ENCODE assay signal across 9 cellular contexts in the genomic region with DNA sequence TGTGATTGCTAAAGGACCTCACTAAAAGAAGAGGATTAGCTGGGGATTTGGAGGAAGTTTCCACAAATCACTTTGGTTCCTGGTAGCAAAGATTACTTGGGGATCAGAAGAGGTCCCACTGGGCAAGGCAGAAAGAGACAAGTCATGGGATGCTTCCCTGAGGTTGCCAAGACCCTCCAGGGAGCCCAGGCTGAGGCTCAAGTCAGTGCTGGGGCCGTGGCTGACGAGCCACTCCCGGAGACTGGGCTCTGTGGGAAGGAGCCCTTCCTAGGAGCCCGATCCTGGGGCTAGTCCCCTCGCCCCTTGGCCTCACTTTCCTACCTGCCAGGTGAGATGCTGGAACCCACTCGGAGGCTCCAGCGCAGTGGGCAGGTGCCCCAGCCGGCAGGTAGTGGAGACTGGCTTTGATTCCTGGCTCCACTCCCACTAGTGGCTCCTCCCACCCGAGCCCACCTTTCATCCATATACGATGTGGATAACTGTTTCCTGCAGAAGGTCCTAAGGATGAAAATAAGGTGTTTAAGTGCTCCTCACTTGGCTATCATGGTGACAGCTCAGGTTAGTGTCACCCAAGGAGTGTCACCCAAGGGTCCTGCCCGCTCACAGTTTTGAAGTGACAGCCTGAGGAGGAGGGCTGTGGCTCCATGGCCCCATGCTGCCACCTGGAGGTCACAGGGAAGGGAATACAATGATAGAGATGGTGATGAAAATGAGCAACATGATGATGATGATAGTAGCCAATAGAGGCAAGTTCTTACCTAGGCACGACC.
DNase-seq lines count a peak whose midpoint lies in the region; ATAC-seq and TF ChIP-seq lines count a peak whose summit lies in the region.
"Had no signal": no experiment of that assay in that cellular context is flagged by ENCODE, and none has a peak within 500 bp of the region (broad histone marks: within the 10 kb centered on the region; RNA-seq: fewer than 3 reads in every experiment).

No MANE protein-coding gene starts in this region.

- peak overlapping the region; percentile 87 for H4K91ac ChIP-seq in IMR-90 (ENCODE audit: insufficient read depth, low read depth, low read length)

- H4K20me1 ChIP-seq in IMR-90 (ENCODE audit: insufficient read depth, low read length): no peaks in the 10 kb centered on the region
- H4K20me1 ChIP-seq in PC-3 (ENCODE audit: low read length): no peaks in the 10 kb centered on the region
- no peaks in the 10 kb centered on the region for H4K20me1 ChIP-seq in neural progenitor cell (ENCODE audit: low read depth)

- in situ Hi-C loops in IMR-90 (cut with MboI; ENCODE audit: low sequenced_read_pairs): loop anchor here (5.0 kb wide), 2 partner anchors 494 to 539 kb away; no protein-coding TSS in a partner anchor

- peak overlapping the region; percentile 19 for H4K5ac ChIP-seq in IMR-90 (ENCODE audit: low read depth, low read length)

- intact Hi-C loops in IMR-90 (cut with micrococcal nuclease): loop anchor here (1.0 to 10.0 kb wide), 9 partner anchors 192 to 541 kb away; a partner anchor contains a TSS
- intact Hi-C loops in PC-3 (cut with micrococcal nuclease): loop anchor here (1.0 to 10.0 kb wide), 6 partner anchors 40 to 614 kb away; a partner anchor contains a TSS

- peak overlapping the region; percentile 45; the same call in 1 of the 2 replicates for H3K23ac ChIP-seq in IMR-90 (ENCODE audit: low read depth, low read length)

- H3K27me3 ChIP-seq in IMR-90 (ENCODE audit: control insufficient read depth, insufficient read depth, low read length): no peaks in the 10 kb centered on the region
- no peaks in the 10 kb centered on the region for H3K27me3 ChIP-seq in PC-3 (ENCODE audit: low read length)
- H3K27me3 ChIP-seq in neural progenitor cell: no peaks in the 10 kb centered on the region

- dilution Hi-C loops in IMR-90 (cut with HindIII; ENCODE audit: low sequenced_read_pairs, unreplicated experiment): no loop called here

- H3K79me1 ChIP-seq in IMR-90 (ENCODE audit: low read depth in 1 of 2, low read length in 2 of 2): 0 out of 4 replicates have a peak, but pooled peaks cover 0 to 3% of the 10 kb centered on the region in 2 experiments

- H3K27ac Mint-ChIP-seq in neural progenitor cell: no peak overlapping the region
- H3K27ac Mint-ChIP-seq: dendritic cell treated with granulocyte-macrophage colony-stimulating factor and Interleukin-4, amounts not matched to agents 40 ng/mL and 50 ng/mL, for 4 days had no signal

- H4K8ac ChIP-seq in IMR-90 (ENCODE audit: low read depth in 2 of 2, low read length in 2 of 2): peak overlapping the region; percentile 13 to 54

- peak overlapping the region; percentile 60 for H2AK5ac ChIP-seq in IMR-90 (ENCODE audit: low read depth, low read length)

- H3K4me2 ChIP-seq in IMR-90 (ENCODE audit: low read depth, low read length): no peak overlapping the region
- no peak overlapping the region for H3K4me2 ChIP-seq in PC-3 (ENCODE audit: low read length)
- H3K4me2 ChIP-seq in neural progenitor cell: peak overlapping the region; percentile 25

- BruUV-seq in IMR-90 (replicated peaks; lab: Mats Ljungman, UMichigan) (no TSS peak), PC-3 (replicated peaks; lab: Mats Ljungman, UMichigan) (no TSS peak)

- H3K36me3 Mint-ChIP-seq in neural progenitor cell: no peaks in the 10 kb centered on the region

- peak overlapping the region; percentile 4 for H2BK5ac ChIP-seq in IMR-90 (ENCODE audit: low read depth, low read length, poor library complexity, severe bottlenecking)

- TF ChIP-seq POLR2A in IMR-90 (IDR thresholded peaks at IDR 0.05; ENCODE audit: low read depth, low read length): peak; percentile 59; the same call in 1 of the 2 replicates

- H2BK120ac ChIP-seq in IMR-90 (ENCODE audit: low read depth, low read length): peak overlapping the region; percentile 90

- H3K56ac ChIP-seq in IMR-90 (ENCODE audit: extremely low read depth, insufficient read depth, low read length): no peak overlapping the region; the same call in 1 of the 2 replicates

- H3K4me1 ChIP-seq in IMR-90 (ENCODE audit: control insufficient read depth, insufficient read depth, low read length) (peaks cover 3% of the 10 kb centered on the region), PC-3 (ENCODE audit: insufficient read depth, low read length) (no peaks in the 10 kb centered on the region), neural progenitor cell (peaks cover 3% of the 10 kb centered on the region)

- ATAC-seq in IMR-90 (ENCODE audit: low read depth) (peak; percentile 71), PC-3 (peak; percentile 82), GM18870 (IDR thresholded peaks at IDR 0.05; ENCODE audit: unreplicated experiment) (no peak)

- peak overlapping the region; percentile 81 for H3K4ac ChIP-seq in IMR-90 (ENCODE audit: low read depth, low read length)

- H3K9ac ChIP-seq in IMR-90 (ENCODE audit: low read depth, low read length): no peak overlapping the region
- no peak overlapping the region for H3K9ac ChIP-seq in PC-3 (ENCODE audit: low read length)
- H3K9ac ChIP-seq in neural progenitor cell: no peak overlapping the region

- DNase-seq in EL (peak; percentile 51), IMR-90 (peak; percentile 60), PC-3 (peak; percentile 77), fibroblast of mammary gland (ENCODE audit: low read depth) (peak; percentile 60), neural progenitor cell (ENCODE audit: low spot score) (peak; percentile 74), substantia nigra (lab: John Stamatoyannopoulos, UW) (peak in 35 of 49 donors; percentile 3 to 69 (median 37))
- peak; percentile 69 for DNase-seq in activated T-cell treated with anti-CD3 and anti-CD28 coated beads, Interleukin-2, amount 50 U/mL, for 1 hour

- peaks cover 27% of the 10 kb centered on the region for H3K9me3 Mint-ChIP-seq in neural progenitor cell

- peak; percentile 99 for TF ChIP-seq RAD21 in IMR-90 (IDR thresholded peaks at IDR 0.05; ENCODE audit: low read length)

- H3K9me1 ChIP-seq in IMR-90 (ENCODE audit: insufficient read depth, low read length): peaks cover 6% of the 10 kb centered on the region; the same call in 1 of the 2 replicates

- peak overlapping the region; percentile 59 for H3K18ac ChIP-seq in IMR-90 (ENCODE audit: low read depth, low read length)

- peaks cover 12% of the 10 kb centered on the region for H3K27me3 Mint-ChIP-seq in neural progenitor cell (ENCODE audit: insufficient read depth, low read depth)

- no peaks in the 10 kb centered on the region for H3K79me2 ChIP-seq in PC-3 (ENCODE audit: low read length)
- no peaks in the 10 kb centered on the region for H3K79me2 ChIP-seq in neural progenitor cell (ENCODE audit: low read depth)

- no peak overlapping the region for H3K27ac ChIP-seq in IMR-90 (ENCODE audit: insufficient read depth, low read length)
- H3K27ac ChIP-seq in PC-3 (ENCODE audit: low read length): no peak overlapping the region
- no peak overlapping the region for H3K27ac ChIP-seq in neural progenitor cell
- no peak overlapping the region for H3K27ac ChIP-seq in substantia nigra (ENCODE audit: low read depth, low read length, poor library complexity, severe bottlenecking)

- H3K9me2 ChIP-seq in PC-3 (replicated peaks; ENCODE audit: low read length): no peaks in the 10 kb centered on the region

- H3K9me3 ChIP-seq in IMR-90 (ENCODE audit: control insufficient read depth, insufficient read depth, low read length): peaks cover 12% of the 10 kb centered on the region
- H3K9me3 ChIP-seq in PC-3 (ENCODE audit: low read length): peaks cover 8% of the 10 kb centered on the region
- H3K9me3 ChIP-seq in neural progenitor cell (ENCODE audit: low read depth): peaks cover 8% of the 10 kb centered on the region

- TF ChIP-seq CTCF in IMR-90 (conservative IDR thresholded peaks at IDR 0.05; ENCODE audit: low read depth, low read length): peak; percentile 89
- TF ChIP-seq CTCF in PC-3 (conservative IDR thresholded peaks at IDR 0.05; ENCODE audit: low read depth, low read length): peak; percentile 91
- TF ChIP-seq CTCF in fibroblast of mammary gland (conservative IDR thresholded peaks at IDR 0.05; ENCODE audit: control insufficient read depth, insufficient read depth, low read depth, low read length): peak; percentile 92
- peak; percentile 83 for TF ChIP-seq CTCF in neural progenitor cell (IDR thresholded peaks at IDR 0.05)

- H3K14ac ChIP-seq in IMR-90 (replicated peaks; ENCODE audit: low read depth, low read length): peak overlapping the region; percentile 63

- H2BK15ac ChIP-seq in IMR-90 (ENCODE audit: low read depth, low read length): peak overlapping the region; percentile 71; the same call in 2 of the 3 replicates

- WGBS in IMR-90 (ENCODE audit: extremely low coverage in 2 of 2, insufficient read length in 1 of 2), 2 experiments: 92% methylated on average over 3 of the region's 12 CpGs; no CpG with 5 or more reads in 1 of the 2 experiments

- CTCF ChIA-PET in IMR-90 (lab: Yijun Ruan, JAX) (interaction anchor here (0.5 to 8.2 kb wide), 11 partner anchors 14 to 542 kb away, joined by 3 to 99 read pairs (median 4); no protein-coding TSS in a partner anchor), PC-3 (lab: Charles Lee) (interaction anchor here (0.5 to 0.6 kb wide), 3 partner anchors 129 to 545 kb away, joined by 3 read pairs; no protein-coding TSS in a partner anchor)

- H3K36me3 ChIP-seq in IMR-90 (ENCODE audit: control insufficient read depth, insufficient read depth, low read length) (no peaks in the 10 kb centered on the region), PC-3 (ENCODE audit: low read depth, low read length) (no peaks in the 10 kb centered on the region; the same call in 1 of the 2 replicates), neural progenitor cell (no peaks in the 10 kb centered on the region)

- peak overlapping the region; percentile 78 for H2AFZ ChIP-seq in IMR-90 (replicated peaks; ENCODE audit: low read length, poor library complexity)
- H2AFZ ChIP-seq in PC-3 (ENCODE audit: low read length): no peak overlapping the region
- no peak overlapping the region for H2AFZ ChIP-seq in neural progenitor cell (replicated peaks)

- H3K4me3 Mint-ChIP-seq in neural progenitor cell: no peak overlapping the region
- H3K4me3 Mint-ChIP-seq: dendritic cell treated with granulocyte-macrophage colony-stimulating factor and Interleukin-4, amounts not matched to agents 40 ng/mL and 50 ng/mL, for 4 days had no signal

- H2AK9ac ChIP-seq in IMR-90 (replicated peaks; ENCODE audit: low read depth, low read length, poor library complexity): peak overlapping the region; percentile 47

- H3K4me3 ChIP-seq in IMR-90 (ENCODE audit: insufficient read depth, low read depth, low read length) (no peak overlapping the region), PC-3 (ENCODE audit: low read length) (no peak overlapping the region), fibroblast of mammary gland (ENCODE audit: control insufficient read depth, low read depth, low read length) (no peak overlapping the region), neural progenitor cell (no peak overlapping the region)

- peaks cover 7% of the 10 kb centered on the region for H3K4me1 Mint-ChIP-seq in neural progenitor cell

- H3F3A ChIP-seq in PC-3 (ENCODE audit: low read length, unreplicated experiment) (no peaks in the 10 kb centered on the region), neural progenitor cell (ENCODE audit: low read depth) (peaks cover 13% of the 10 kb centered on the region)

- POLR2A ChIA-PET in IMR-90 (lab: Charles Lee; ENCODE audit: unreplicated experiment): no interaction called here
- POLR2A ChIA-PET in PC-3 (lab: Charles Lee; ENCODE audit: unreplicated experiment): no interaction called here

- peak overlapping the region; percentile 97 for H2BK20ac ChIP-seq in IMR-90 (ENCODE audit: low read depth, low read length)
